In the genomic region with DNA sequence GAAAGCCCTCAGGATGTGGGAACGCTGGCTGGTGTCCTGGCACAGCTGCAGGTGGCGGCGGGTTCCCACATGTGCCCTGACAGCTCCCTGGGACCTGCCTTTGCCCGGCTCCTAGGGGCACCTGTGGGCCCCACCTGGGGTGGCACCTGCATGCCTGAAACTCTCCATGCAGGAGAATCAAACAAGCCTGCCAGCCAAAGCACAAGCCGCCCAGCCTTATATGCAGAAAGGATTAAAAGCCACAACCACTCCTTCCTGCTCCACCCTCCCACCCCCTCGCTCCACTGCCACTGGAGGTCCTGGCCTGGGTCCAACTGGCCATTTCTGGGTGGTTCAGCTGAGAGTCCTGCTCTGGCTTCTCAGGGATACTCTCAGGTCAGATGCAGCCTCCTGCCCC, we compare ENCODE assay signal across 1 cellular context.
TF ChIP-seq lines count a peak whose summit lies in the region.

No MANE protein-coding gene starts in this region.

TF ChIP-seq in H1, 55 proteins besides CTCF, POLR2A, EP300 and RAD21:
- TF ChIP-seq TCF12 (IDR thresholded peaks at IDR 0.05; ENCODE audit: low read depth, low read length) (no peak), ASH2L (IDR thresholded peaks at IDR 0.05; ENCODE audit: low read length) (no peak), EGR1 (IDR thresholded peaks at IDR 0.05; ENCODE audit: borderline replicate concordance, low read depth, low read length) (no peak), SIRT6 (IDR thresholded peaks at IDR 0.05; ENCODE audit: low read length) (no peak), SRF (IDR thresholded peaks at IDR 0.05; ENCODE audit: low read depth, low read length) (no peak), EZH2 (IDR thresholded peaks at IDR 0.05; ENCODE audit: low read depth, low read length, severe bottlenecking) (no peak)
- TF ChIP-seq, protein P1, sequence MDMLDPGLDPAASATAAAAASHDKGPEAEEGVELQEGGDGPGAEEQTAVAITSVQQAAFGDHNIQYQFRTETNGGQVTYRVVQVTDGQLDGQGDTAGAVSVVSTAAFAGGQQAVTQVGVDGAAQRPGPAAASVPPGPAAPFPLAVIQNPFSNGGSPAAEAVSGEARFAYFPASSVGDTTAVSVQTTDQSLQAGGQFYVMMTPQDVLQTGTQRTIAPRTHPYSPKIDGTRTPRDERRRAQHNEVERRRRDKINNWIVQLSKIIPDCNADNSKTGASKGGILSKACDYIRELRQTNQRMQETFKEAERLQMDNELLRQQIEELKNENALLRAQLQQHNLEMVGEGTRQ (IDR thresholded peaks at IDR 0.05; ENCODE audit: low read length): no peak
- TF ChIP-seq, protein P2, sequence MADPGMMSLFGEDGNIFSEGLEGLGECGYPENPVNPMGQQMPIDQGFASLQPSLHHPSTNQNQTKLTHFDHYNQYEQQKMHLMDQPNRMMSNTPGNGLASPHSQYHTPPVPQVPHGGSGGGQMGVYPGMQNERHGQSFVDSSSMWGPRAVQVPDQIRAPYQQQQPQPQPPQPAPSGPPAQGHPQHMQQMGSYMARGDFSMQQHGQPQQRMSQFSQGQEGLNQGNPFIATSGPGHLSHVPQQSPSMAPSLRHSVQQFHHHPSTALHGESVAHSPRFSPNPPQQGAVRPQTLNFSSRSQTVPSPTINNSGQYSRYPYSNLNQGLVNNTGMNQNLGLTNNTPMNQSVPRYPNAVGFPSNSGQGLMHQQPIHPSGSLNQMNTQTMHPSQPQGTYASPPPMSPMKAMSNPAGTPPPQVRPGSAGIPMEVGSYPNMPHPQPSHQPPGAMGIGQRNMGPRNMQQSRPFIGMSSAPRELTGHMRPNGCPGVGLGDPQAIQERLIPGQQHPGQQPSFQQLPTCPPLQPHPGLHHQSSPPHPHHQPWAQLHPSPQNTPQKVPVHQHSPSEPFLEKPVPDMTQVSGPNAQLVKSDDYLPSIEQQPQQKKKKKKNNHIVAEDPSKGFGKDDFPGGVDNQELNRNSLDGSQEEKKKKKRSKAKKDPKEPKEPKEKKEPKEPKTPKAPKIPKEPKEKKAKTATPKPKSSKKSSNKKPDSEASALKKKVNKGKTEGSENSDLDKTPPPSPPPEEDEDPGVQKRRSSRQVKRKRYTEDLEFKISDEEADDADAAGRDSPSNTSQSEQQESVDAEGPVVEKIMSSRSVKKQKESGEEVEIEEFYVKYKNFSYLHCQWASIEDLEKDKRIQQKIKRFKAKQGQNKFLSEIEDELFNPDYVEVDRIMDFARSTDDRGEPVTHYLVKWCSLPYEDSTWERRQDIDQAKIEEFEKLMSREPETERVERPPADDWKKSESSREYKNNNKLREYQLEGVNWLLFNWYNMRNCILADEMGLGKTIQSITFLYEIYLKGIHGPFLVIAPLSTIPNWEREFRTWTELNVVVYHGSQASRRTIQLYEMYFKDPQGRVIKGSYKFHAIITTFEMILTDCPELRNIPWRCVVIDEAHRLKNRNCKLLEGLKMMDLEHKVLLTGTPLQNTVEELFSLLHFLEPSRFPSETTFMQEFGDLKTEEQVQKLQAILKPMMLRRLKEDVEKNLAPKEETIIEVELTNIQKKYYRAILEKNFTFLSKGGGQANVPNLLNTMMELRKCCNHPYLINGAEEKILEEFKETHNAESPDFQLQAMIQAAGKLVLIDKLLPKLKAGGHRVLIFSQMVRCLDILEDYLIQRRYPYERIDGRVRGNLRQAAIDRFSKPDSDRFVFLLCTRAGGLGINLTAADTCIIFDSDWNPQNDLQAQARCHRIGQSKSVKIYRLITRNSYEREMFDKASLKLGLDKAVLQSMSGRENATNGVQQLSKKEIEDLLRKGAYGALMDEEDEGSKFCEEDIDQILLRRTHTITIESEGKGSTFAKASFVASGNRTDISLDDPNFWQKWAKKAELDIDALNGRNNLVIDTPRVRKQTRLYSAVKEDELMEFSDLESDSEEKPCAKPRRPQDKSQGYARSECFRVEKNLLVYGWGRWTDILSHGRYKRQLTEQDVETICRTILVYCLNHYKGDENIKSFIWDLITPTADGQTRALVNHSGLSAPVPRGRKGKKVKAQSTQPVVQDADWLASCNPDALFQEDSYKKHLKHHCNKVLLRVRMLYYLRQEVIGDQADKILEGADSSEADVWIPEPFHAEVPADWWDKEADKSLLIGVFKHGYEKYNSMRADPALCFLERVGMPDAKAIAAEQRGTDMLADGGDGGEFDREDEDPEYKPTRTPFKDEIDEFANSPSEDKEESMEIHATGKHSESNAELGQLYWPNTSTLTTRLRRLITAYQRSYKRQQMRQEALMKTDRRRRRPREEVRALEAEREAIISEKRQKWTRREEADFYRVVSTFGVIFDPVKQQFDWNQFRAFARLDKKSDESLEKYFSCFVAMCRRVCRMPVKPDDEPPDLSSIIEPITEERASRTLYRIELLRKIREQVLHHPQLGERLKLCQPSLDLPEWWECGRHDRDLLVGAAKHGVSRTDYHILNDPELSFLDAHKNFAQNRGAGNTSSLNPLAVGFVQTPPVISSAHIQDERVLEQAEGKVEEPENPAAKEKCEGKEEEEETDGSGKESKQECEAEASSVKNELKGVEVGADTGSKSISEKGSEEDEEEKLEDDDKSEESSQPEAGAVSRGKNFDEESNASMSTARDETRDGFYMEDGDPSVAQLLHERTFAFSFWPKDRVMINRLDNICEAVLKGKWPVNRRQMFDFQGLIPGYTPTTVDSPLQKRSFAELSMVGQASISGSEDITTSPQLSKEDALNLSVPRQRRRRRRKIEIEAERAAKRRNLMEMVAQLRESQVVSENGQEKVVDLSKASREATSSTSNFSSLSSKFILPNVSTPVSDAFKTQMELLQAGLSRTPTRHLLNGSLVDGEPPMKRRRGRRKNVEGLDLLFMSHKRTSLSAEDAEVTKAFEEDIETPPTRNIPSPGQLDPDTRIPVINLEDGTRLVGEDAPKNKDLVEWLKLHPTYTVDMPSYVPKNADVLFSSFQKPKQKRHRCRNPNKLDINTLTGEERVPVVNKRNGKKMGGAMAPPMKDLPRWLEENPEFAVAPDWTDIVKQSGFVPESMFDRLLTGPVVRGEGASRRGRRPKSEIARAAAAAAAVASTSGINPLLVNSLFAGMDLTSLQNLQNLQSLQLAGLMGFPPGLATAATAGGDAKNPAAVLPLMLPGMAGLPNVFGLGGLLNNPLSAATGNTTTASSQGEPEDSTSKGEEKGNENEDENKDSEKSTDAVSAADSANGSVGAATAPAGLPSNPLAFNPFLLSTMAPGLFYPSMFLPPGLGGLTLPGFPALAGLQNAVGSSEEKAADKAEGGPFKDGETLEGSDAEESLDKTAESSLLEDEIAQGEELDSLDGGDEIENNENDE (IDR thresholded peaks at IDR 0.05; ENCODE audit: insufficient replicate concordance, low read length): no peak
